ENCODE assay signal across 20 cellular contexts in the genomic region with DNA sequence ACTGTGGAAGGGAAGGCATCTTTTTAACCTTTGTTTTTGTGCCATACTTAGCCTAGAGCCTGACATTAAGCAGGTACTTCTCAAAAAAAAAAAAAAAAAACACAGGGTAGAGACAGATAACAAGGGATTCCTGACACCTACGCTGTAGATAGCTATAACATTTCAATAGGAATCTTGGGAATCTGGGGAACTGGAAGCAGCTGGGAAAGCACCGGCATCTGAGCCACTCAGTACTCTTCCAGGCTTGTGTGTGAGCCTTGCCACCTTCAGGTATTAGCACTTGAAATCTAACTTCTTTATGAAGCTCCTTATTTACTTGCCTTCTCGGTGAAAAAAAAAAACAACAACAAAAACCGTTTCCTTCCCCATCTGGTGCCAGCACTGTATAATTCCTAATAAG. TPM values are rescaled to one million over a fixed set of nuclear protein-coding genes. Genes with fewer than 3 reads are reported as not detected.
A peak's percentile ranks its signal among the peaks of the same experiment; 100 is the strongest.
DNase-seq lines count a peak whose midpoint lies in the region; ATAC-seq and TF ChIP-seq lines count a peak whose summit lies in the region.
"Had no signal": no experiment of that assay in that cellular context is flagged by ENCODE, and none has a peak within 500 bp of the region (broad histone marks: within the 10 kb centered on the region; RNA-seq: fewer than 3 reads in every experiment).

No MANE protein-coding gene starts in this region.

- ATAC-seq in natural killer cell, result no peak
- ATAC-seq in natural killer cell treated with Interleukin-12 subunit alpha and Interleukin-12 subunit beta and Interleukin-15 and Interleukin-18, amount 100 ng/mL, for 72 hours, result no peak
- ATAC-seq: activated CD8-positive, alpha-beta T cell treated with anti-CD3 and anti-CD28 coated beads for 36 hours; activated naive CD8-positive, alpha-beta T cell treated with anti-CD3 and anti-CD28 coated beads, Interleukin-2, amount 50 U/mL, for 24 hours; esophagus mucosa; HCT116; stimulated activated naive CD8-positive, alpha-beta T cell treated with anti-CD3 and anti-CD28 coated beads, Interleukin-15, Interleukin-2, amounts not matched to agents 100 U/mL and 50 U/mL, for 24 hours had no signal

- no peak overlapping the region for H2BK15ac ChIP-seq in mesenchymal stem cell (ENCODE audit: low read depth, poor library complexity, severe bottlenecking)

- TF ChIP-seq EP300 in tibial nerve (IDR thresholded peaks at IDR 0.05), result no peak

- intact Hi-C loops in natural killer cell (cut with micrococcal nuclease), result no loop called here

- no peak overlapping the region for H3K14ac ChIP-seq in mesenchymal stem cell (ENCODE audit: low read length in 2 of 2)

- TF ChIP-seq POLR2A in tibial nerve (IDR thresholded peaks at IDR 0.05), result no peak

- H3K4me3 Mint-ChIP-seq in natural killer cell, result no peak overlapping the region
- H3K4me3 Mint-ChIP-seq in natural killer cell treated with Interleukin-12 subunit alpha and Interleukin-12 subunit beta and Interleukin-15 and Interleukin-18, amount 100 ng/mL, for 72 hours, result no peak overlapping the region
- H3K4me3 Mint-ChIP-seq: activated CD8-positive, alpha-beta T cell treated with anti-CD3 and anti-CD28 coated beads for 36 hours; activated naive CD8-positive, alpha-beta T cell treated with anti-CD3 and anti-CD28 coated beads, Interleukin-2, amount 50 U/mL, for 24 hours; T-helper 1 cell treated with Interleukin-12 subunit alpha and Interleukin-12 subunit beta and Interleukin-4 antibody, amounts not matched to agents 30 μg/mL and 1 μg/mL, for 36 hours had no signal

- H3K27ac ChIP-seq in mesenchymal stem cell (ENCODE audit: low read length, poor library complexity, severe bottlenecking), result peak overlapping the region; percentile 21
- peak overlapping the region in 2 of 4 donors; percentile 42 to 70 for H3K27ac ChIP-seq in tibial nerve
- H3K27ac ChIP-seq: neutrophil, WERI-Rb-1 had no signal

- H3K4me2 ChIP-seq in mesenchymal stem cell (ENCODE audit: low read length, poor library complexity, severe bottlenecking), result no peak overlapping the region

- H3K4me3 ChIP-seq in mesenchymal stem cell (ENCODE audit: insufficient read depth in 1 of 2, low read depth in 1 of 2, low read length in 2 of 2) (no peak overlapping the region), tibial nerve (no peak overlapping the region)
- H3K4me3 ChIP-seq: upper lobe of left lung had no signal

- no peak overlapping the region for H4K91ac ChIP-seq in mesenchymal stem cell (ENCODE audit: low read length)

- peak overlapping the region; percentile 35 to 51 for H3K27ac Mint-ChIP-seq in natural killer cell
- H3K27ac Mint-ChIP-seq in natural killer cell treated with Interleukin-12 subunit alpha and Interleukin-12 subunit beta and Interleukin-15 and Interleukin-18, amount 100 ng/mL, for 72 hours, result peak overlapping the region in 1 of 2 donors; percentile 63
- H3K27ac Mint-ChIP-seq: activated CD8-positive, alpha-beta T cell treated with anti-CD3 and anti-CD28 coated beads for 36 hours; T-helper 1 cell treated with Interleukin-12 subunit alpha and Interleukin-12 subunit beta and Interleukin-4 antibody, amounts not matched to agents 30 μg/mL and 1 μg/mL, for 36 hours had no signal

- no peak overlapping the region for H2AK5ac ChIP-seq in mesenchymal stem cell (ENCODE audit: low read length, severe bottlenecking)

- H2AFZ ChIP-seq in mesenchymal stem cell (ENCODE audit: low read depth, low read length), result no peak overlapping the region

- no peaks in the 10 kb centered on the region for H3K36me3 Mint-ChIP-seq in natural killer cell
- no peaks in the 10 kb centered on the region for H3K36me3 Mint-ChIP-seq in natural killer cell treated with Interleukin-12 subunit alpha and Interleukin-12 subunit beta and Interleukin-15 and Interleukin-18, amount 100 ng/mL, for 72 hours

- H3K4me1 Mint-ChIP-seq in natural killer cell, result peaks cover 58 to 68% of the 10 kb centered on the region in 2 donors
- H3K4me1 Mint-ChIP-seq in natural killer cell treated with Interleukin-12 subunit alpha and Interleukin-12 subunit beta and Interleukin-15 and Interleukin-18, amount 100 ng/mL, for 72 hours (ENCODE audit: low read depth in 2 of 2), result peaks cover 35 to 44% of the 10 kb centered on the region in 2 donors

- H3K79me1 ChIP-seq in mesenchymal stem cell (replicated peaks; ENCODE audit: low read length, poor library complexity, severe bottlenecking), result peaks cover 12% of the 10 kb centered on the region

- no peak overlapping the region for H2BK5ac ChIP-seq in mesenchymal stem cell (ENCODE audit: low read depth, low read length, poor library complexity, severe bottlenecking)

- no peak overlapping the region for H3K23ac ChIP-seq in mesenchymal stem cell (ENCODE audit: low read length in 2 of 2)

- no peak overlapping the region for H4K8ac ChIP-seq in mesenchymal stem cell (ENCODE audit: low read length)

- H3K27me3 Mint-ChIP-seq in natural killer cell (ENCODE audit: low read depth in 2 of 2), result no peaks in the 10 kb centered on the region
- H3K27me3 Mint-ChIP-seq in natural killer cell treated with Interleukin-12 subunit alpha and Interleukin-12 subunit beta and Interleukin-15 and Interleukin-18, amount 100 ng/mL, for 72 hours, result no peaks in the 10 kb centered on the region
- H3K27me3 Mint-ChIP-seq: activated CD8-positive, alpha-beta T cell treated with anti-CD3 and anti-CD28 coated beads for 36 hours; activated naive CD8-positive, alpha-beta T cell treated with anti-CD3 and anti-CD28 coated beads, Interleukin-2, amount 50 U/mL, for 24 hours had no signal

- no peak overlapping the region for H3K4ac ChIP-seq in mesenchymal stem cell (ENCODE audit: low read depth in 1 of 2, low read length in 2 of 2)

- H2BK12ac ChIP-seq in mesenchymal stem cell (ENCODE audit: low read length in 2 of 2), result no peak overlapping the region

- H3K9me3 ChIP-seq in mesenchymal stem cell (ENCODE audit: control insufficient read depth, low read length) (no peaks in the 10 kb centered on the region), tibial nerve (no peaks in the 10 kb centered on the region)
- H3K9me3 ChIP-seq: neutrophil, upper lobe of left lung had no signal

- no peak for DNase-seq in natural killer cell
- DNase-seq in natural killer cell treated with Interleukin-12 subunit alpha and Interleukin-12 subunit beta and Interleukin-15 and Interleukin-18, amount 100 ng/mL, for 72 hours (ENCODE audit: low spot score), result no peak
- peak; percentile 38 for DNase-seq in amniotic epithelial cell (ENCODE audit: low read depth)
- DNase-seq in mesenchymal stem cell, result no peak
- DNase-seq in OCI-M2 (lab: John Stamatoyannopoulos, UW; ENCODE audit: unreplicated experiment), result no peak
- DNase-seq in D341Med (ENCODE audit: low spot score), result no peak
- no peak for DNase-seq in tibial nerve (ENCODE audit: low spot score in 2 of 2)
- no peak for DNase-seq in COR-L47 (lab: John Stamatoyannopoulos, UW)
- DNase-seq: activated CD8-positive, alpha-beta T cell treated with anti-CD3 and anti-CD28 coated beads for 36 hours; activated naive CD8-positive, alpha-beta T cell treated with anti-CD3 and anti-CD28 coated beads, Interleukin-2, amount 50 U/mL, for 24 hours; activated T-cell treated with anti-CD3 and anti-CD28 coated beads, Interleukin-2, amount 50 U/mL, for 48 hours; NCI-H1694 treated with DMSO at 0.1 percent for 48 hours; NCI-H345; stimulated activated naive CD8-positive, alpha-beta T cell treated with anti-CD3 and anti-CD28 coated beads, Interleukin-15, Interleukin-2, amounts not matched to agents 100 U/mL and 50 U/mL, for 24 hours; upper lobe of left lung; WERI-Rb-1 had no signal

- no peak overlapping the region for H3K18ac ChIP-seq in mesenchymal stem cell (ENCODE audit: low read depth in 1 of 2, low read length in 2 of 2)

- no peaks in the 10 kb centered on the region for H3K27me3 ChIP-seq in mesenchymal stem cell (ENCODE audit: control insufficient read depth in 1 of 2, insufficient read depth in 1 of 2, low read length in 2 of 2)
- H3K27me3 ChIP-seq in tibial nerve, result no peaks in the 10 kb centered on the region
- H3K27me3 ChIP-seq: neutrophil, upper lobe of left lung had no signal

- H3K9me3 Mint-ChIP-seq in natural killer cell, result no peaks in the 10 kb centered on the region
- no peaks in the 10 kb centered on the region for H3K9me3 Mint-ChIP-seq in natural killer cell treated with Interleukin-12 subunit alpha and Interleukin-12 subunit beta and Interleukin-15 and Interleukin-18, amount 100 ng/mL, for 72 hours
- H3K9me3 Mint-ChIP-seq: activated CD8-positive, alpha-beta T cell treated with anti-CD3 and anti-CD28 coated beads for 36 hours; activated naive CD8-positive, alpha-beta T cell treated with anti-CD3 and anti-CD28 coated beads, Interleukin-2, amount 50 U/mL, for 24 hours; T-helper 1 cell treated with Interleukin-12 subunit alpha and Interleukin-12 subunit beta and Interleukin-4 antibody, amounts not matched to agents 30 μg/mL and 1 μg/mL, for 36 hours had no signal

- TF ChIP-seq CTCF in natural killer cell (IDR thresholded peaks at IDR 0.05), result no peak
- no peak for TF ChIP-seq CTCF in tibial nerve (IDR thresholded peaks at IDR 0.05)

- H3K4me1 ChIP-seq in mesenchymal stem cell (ENCODE audit: control insufficient read depth, insufficient read depth, low read depth, low read length) (peaks cover 3% of the 10 kb centered on the region), tibial nerve (peaks cover 0 to 58% (median 21%) of the 10 kb centered on the region in 4 donors)

- H2BK120ac ChIP-seq in mesenchymal stem cell (ENCODE audit: low read depth, low read length), result no peak overlapping the region

- 53% methylated on average over 3 of the region's 4 CpGs for WGBS in mesenchymal stem cell
- WGBS in tibial nerve, 2 donors, result 71 to 72% methylated on average over 4 of the region's 4 CpGs

- H3K36me3 ChIP-seq in mesenchymal stem cell (ENCODE audit: control insufficient read depth in 1 of 2, insufficient read depth in 2 of 2, low read depth in 1 of 2, low read length in 2 of 2) (peaks cover 0 to 11% of the 10 kb centered on the region in 2 experiments), tibial nerve (no peaks in the 10 kb centered on the region)
- H3K36me3 ChIP-seq: neutrophil, WERI-Rb-1 had no signal

- H3K9ac ChIP-seq in mesenchymal stem cell (ENCODE audit: low read length), result no peak overlapping the region

RNA-seq across cellular contexts. Expression of gene PIK3CA, which starts 46.8 kb away (rescaled TPM):
- total RNA-seq in natural killer cell (10 to 100 TPM; 37.1 to 40.9 (median 40.2) TPM), tibial nerve (10 to 100 TPM; 30.0 to 45.2 (median 39.1) TPM)
- 10 to 100 TPM; 10.9 to 21.9 TPM for total RNA-seq in natural killer cell treated with Interleukin-12 subunit alpha and Interleukin-12 subunit beta and Interleukin-15 and Interleukin-18, amount 100 ng/mL, for 72 hours
- 12.6 TPM for polyA plus RNA-seq in mesenchymal stem cell (2013, experiment 1 of 2)
- 14.7 TPM for polyA plus RNA-seq in mesenchymal stem cell (2013, experiment 2 of 2)

RNA-seq across cellular contexts. Expression of gene KCNMB3, which starts 56.0 kb away (rescaled TPM):
- total RNA-seq in natural killer cell (1 to 10 TPM; 1.3 to 1.8 (median 1.4) TPM), tibial nerve (1 to 10 TPM; 2.0 to 3.3 (median 2.7) TPM)
- 1 to 10 TPM; 2.0 to 2.1 TPM for total RNA-seq in natural killer cell treated with Interleukin-12 subunit alpha and Interleukin-12 subunit beta and Interleukin-15 and Interleukin-18, amount 100 ng/mL, for 72 hours
- polyA plus RNA-seq in mesenchymal stem cell (2013, experiment 1 of 2), result 0.98 TPM
- polyA plus RNA-seq in mesenchymal stem cell (2013, experiment 2 of 2), result 0.77 TPM
